ENCODE assay signal across 11 cellular contexts in the genomic region with DNA sequence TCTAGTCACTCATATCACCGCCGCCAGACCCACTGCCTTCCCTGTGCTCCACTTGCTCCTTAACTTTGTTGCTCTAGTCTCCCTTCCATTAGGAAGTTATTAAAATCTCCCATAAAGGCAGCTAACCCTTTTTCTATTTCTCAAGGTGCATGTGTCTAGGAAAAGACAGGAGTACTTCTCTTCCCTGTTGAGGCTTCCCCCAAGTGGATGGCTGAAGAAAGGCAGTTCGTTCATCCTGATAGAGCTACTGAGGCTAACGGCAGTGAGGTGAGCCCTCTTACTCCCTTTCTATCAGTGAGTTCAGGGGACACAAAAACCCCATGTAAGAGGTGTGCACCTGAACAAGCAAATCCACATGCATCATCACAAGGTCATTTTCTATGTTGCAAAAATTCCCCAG.
DNase-seq lines count a peak whose midpoint lies in the region; ATAC-seq, FAIRE-seq and TF ChIP-seq lines count a peak whose summit lies in the region.
"Had no signal": no experiment of that assay in that cellular context is flagged by ENCODE, and none has a peak within 500 bp of the region (broad histone marks: within the 10 kb centered on the region; RNA-seq: fewer than 3 reads in every experiment).

No MANE protein-coding gene starts in this region.

- no peaks in the 10 kb centered on the region for H3K27me3 ChIP-seq in bronchial epithelial cell (ENCODE audit: control insufficient read depth, insufficient read depth, low read length)

- ATAC-seq in GM18873 (IDR thresholded peaks at IDR 0.05; ENCODE audit: low FRiP score, unreplicated experiment): no peak

- TF ChIP-seq CTCF in LNCaP clone FGC (IDR thresholded peaks at IDR 0.05; ENCODE audit: control insufficient read depth, extremely low read depth, insufficient read depth) (peak; percentile 53), bronchial epithelial cell (IDR thresholded peaks at IDR 0.05; ENCODE audit: insufficient read depth, low read length, severe bottlenecking) (peak; percentile 70)

- FAIRE-seq in bronchial epithelial cell (lab: Jason Lieb, UNC) (peak; percentile 58), urothelium cell line (lab: Jason Lieb, UNC) (no peak)

- DNase-seq in SIG-M5 treated with dmso at 0.1 percent for 504 hours (lab: John Stamatoyannopoulos, UW; ENCODE audit: unreplicated experiment): peak; percentile 29
- no peak for DNase-seq in SIG-M5 (lab: John Stamatoyannopoulos, UW)
- no peak for DNase-seq in LNCaP clone FGC (ENCODE audit: low read depth)
- DNase-seq in bronchial epithelial cell (ENCODE audit: low read depth): peak; percentile 41
- DNase-seq in urothelium cell line (ENCODE audit: low spot score): peak; percentile 21
- DNase-seq in islet precursor cell: no peak
- no peak for DNase-seq in GM19238 (ENCODE audit: insufficient read length, low spot score)
- DNase-seq: AML-193; effector CD8-positive, alpha-beta T cell; NCI-H226 had no signal

- no peak overlapping the region for H3K4me3 ChIP-seq in LNCaP clone FGC (ENCODE audit: low read depth, low read length)
- H3K4me3 ChIP-seq in bronchial epithelial cell (ENCODE audit: low read depth, low read length): no peak overlapping the region

- no peaks in the 10 kb centered on the region for H3K36me3 ChIP-seq in bronchial epithelial cell (ENCODE audit: control insufficient read depth, insufficient read depth, low read length)

Comparison
In these comparisons a context has a peak if more than half of its experiments do, and no peak if none do; other contexts are left out.
1. DNase-seq: peak in SIG-M5 treated with dmso at 0.1 percent for 504 hours (single experiment), bronchial epithelial cell (single experiment) and urothelium cell line (single experiment); none in SIG-M5 (single experiment), LNCaP clone FGC (single experiment), islet precursor cell (single experiment) and GM19238 (single experiment).